1 cellular context compared by ENCODE assay signal in genomic region chr3:119538772-119539171, GRCh38.
TF ChIP-seq lines count a peak whose summit lies in the region.

No MANE protein-coding gene starts in this region.

TF ChIP-seq in H1, 55 proteins besides CTCF, POLR2A, EP300 and RAD21:
- TF ChIP-seq POU5F1 (IDR thresholded peaks at IDR 0.05; ENCODE audit: low read depth, low read length) (no peak), MAFK (IDR thresholded peaks at IDR 0.05; ENCODE audit: low read depth, low read length) (no peak), SP1 (IDR thresholded peaks at IDR 0.05; ENCODE audit: low read depth, low read length) (no peak), CEBPB (IDR thresholded peaks at IDR 0.05; ENCODE audit: low read depth, low read length) (no peak), KDM4A (IDR thresholded peaks at IDR 0.05; ENCODE audit: low read depth, low read length, severe bottlenecking) (no peak), TBP (IDR thresholded peaks at IDR 0.05; ENCODE audit: low read depth, low read length) (no peak), ATF2 (IDR thresholded peaks at IDR 0.05; ENCODE audit: low read length) (no peak), ASH2L (IDR thresholded peaks at IDR 0.05; ENCODE audit: low read length) (no peak), TAF7 (optimal IDR thresholded peaks at IDR 0.05; ENCODE audit: borderline replicate concordance, low read depth, low read length) (no peak), BRCA1 (IDR thresholded peaks at IDR 0.05; ENCODE audit: low read depth, low read length) (no peak), SP2 (IDR thresholded peaks at IDR 0.05; ENCODE audit: low read length) (no peak), HDAC6 (IDR thresholded peaks at IDR 0.05; ENCODE audit: low read depth, low read length) (no peak), CBX8 (IDR thresholded peaks at IDR 0.05; ENCODE audit: borderline replicate concordance, low read depth, low read length) (no peak), RFX5 (IDR thresholded peaks at IDR 0.05; ENCODE audit: borderline replicate concordance, low read depth, low read length) (no peak), RNF2 (IDR thresholded peaks at IDR 0.05; ENCODE audit: borderline replicate concordance, low read depth, low read length, missing control alignments, poor library complexity, severe bottlenecking) (no peak)
